10 cellular contexts compared by ENCODE assay signal in the genomic region with DNA sequence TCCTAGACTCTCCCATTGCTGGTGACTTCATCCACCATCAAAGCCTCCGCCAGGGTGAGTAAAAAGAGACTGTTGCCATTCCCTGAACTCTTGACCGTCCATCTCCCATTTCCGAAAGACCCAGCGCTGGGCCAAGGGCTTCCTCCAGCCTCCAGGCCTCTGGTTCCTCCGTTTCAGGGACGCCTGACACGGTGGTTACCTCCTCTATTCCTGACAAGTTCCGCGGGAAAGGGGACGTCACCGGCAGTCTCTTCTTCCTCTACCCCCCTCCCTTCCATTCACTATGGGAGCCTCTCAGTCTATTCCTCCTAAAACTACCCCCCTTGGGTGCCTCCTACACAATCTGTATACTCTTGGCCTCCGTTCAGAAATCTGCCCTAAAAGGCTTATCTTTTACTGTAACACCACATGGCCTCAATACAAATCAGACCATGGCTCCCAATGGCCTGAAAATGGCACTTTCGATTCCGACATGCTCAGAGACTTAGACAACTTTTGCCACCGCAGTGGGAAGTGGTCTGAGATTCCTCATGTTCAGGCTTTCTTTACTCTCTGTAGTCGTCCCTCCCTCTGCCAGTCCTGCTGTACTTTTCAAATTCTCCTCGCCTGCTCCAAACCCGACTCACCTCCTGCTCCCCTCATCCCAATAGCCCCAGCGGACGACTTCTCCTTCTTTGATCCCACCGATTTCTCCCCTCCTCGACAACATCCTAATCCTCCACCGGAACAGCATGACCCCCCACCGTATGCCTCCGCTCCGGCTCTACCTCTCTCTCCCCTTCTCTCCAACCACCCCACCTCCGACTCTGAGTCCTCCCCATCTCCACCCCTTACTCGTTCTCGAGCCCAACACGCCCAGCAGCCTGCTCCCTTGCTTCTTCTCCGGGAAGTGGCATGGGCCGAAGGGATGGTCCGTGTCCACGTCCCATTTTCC.
DNase-seq lines count a peak whose midpoint lies in the region; ATAC-seq and TF ChIP-seq lines count a peak whose summit lies in the region.
"Had no signal": no experiment of that assay in that cellular context is flagged by ENCODE, and none has a peak within 500 bp of the region (broad histone marks: within the 10 kb centered on the region; RNA-seq: fewer than 3 reads in every experiment).

No MANE protein-coding gene starts in this region.

- TF ChIP-seq CTCF in right atrium auricular region (IDR thresholded peaks at IDR 0.05) (no peak), thoracic aorta (IDR thresholded peaks at IDR 0.05) (no peak)

- peak overlapping the region; percentile 18 to 19 for H3K27ac ChIP-seq in right atrium auricular region
- peak overlapping the region in 1 of 2 donors; percentile 43 for H3K27ac ChIP-seq in thoracic aorta
- H3K27ac ChIP-seq: cardiac muscle cell, upper lobe of right lung had no signal

- H3K9ac ChIP-seq in adipocyte (ENCODE audit: low read length) = peak overlapping the region; percentile 63

- H3K36me3 ChIP-seq in adipocyte (ENCODE audit: control insufficient read depth, insufficient read depth, low read length, severe bottlenecking) (peaks cover 10% of the 10 kb centered on the region), right atrium auricular region (peaks cover 13% of the 10 kb centered on the region), thoracic aorta (no peaks in the 10 kb centered on the region)
- H3K36me3 ChIP-seq: upper lobe of right lung had no signal

- H3K4me3 ChIP-seq in adipocyte (ENCODE audit: low read length) = peak overlapping the region; percentile 73
- H3K4me3 ChIP-seq in right atrium auricular region = peak overlapping the region; percentile 22 to 38
- H3K4me3 ChIP-seq in thoracic aorta = peak overlapping the region; percentile 63
- H3K4me3 ChIP-seq: cardiac muscle cell, upper lobe of right lung had no signal

- ATAC-seq in thoracic aorta (ENCODE audit: insufficient number of reproducible peaks, low FRiP score, low read depth) = no peak
- no peak for ATAC-seq in GM21447 (IDR thresholded peaks at IDR 0.05; ENCODE audit: unreplicated experiment)
- no peak for ATAC-seq in HG02938 (IDR thresholded peaks at IDR 0.05; ENCODE audit: unreplicated experiment)

- H3K4me1 ChIP-seq in adipocyte (ENCODE audit: control insufficient read depth, insufficient read depth, low read length) (peaks cover 11% of the 10 kb centered on the region), right atrium auricular region (peaks cover 0 to 6% of the 10 kb centered on the region in 2 donors), thoracic aorta (ENCODE audit: control insufficient read depth in 1 of 2, low read depth in 2 of 2) (peaks cover 0 to 7% of the 10 kb centered on the region in 2 donors)
- H3K4me1 ChIP-seq: upper lobe of right lung had no signal

- H3K9me3 ChIP-seq in adipocyte (ENCODE audit: control insufficient read depth, low read length) (no peaks in the 10 kb centered on the region), right atrium auricular region (no peaks in the 10 kb centered on the region), thoracic aorta (no peaks in the 10 kb centered on the region)
- H3K9me3 ChIP-seq: upper lobe of right lung had no signal

- H3K27me3 ChIP-seq in adipocyte (replicated peaks; ENCODE audit: control insufficient read depth, insufficient read depth, low read length) (no peaks in the 10 kb centered on the region), right atrium auricular region (no peaks in the 10 kb centered on the region), thoracic aorta (replicated peaks; ENCODE audit: insufficient read depth) (no peaks in the 10 kb centered on the region)
- H3K27me3 ChIP-seq: cardiac muscle cell, upper lobe of right lung had no signal

- DNase-seq in NOMO-1 treated with DMSO at 0.1 percent for 48 hours (lab: John Stamatoyannopoulos, UW; ENCODE audit: unreplicated experiment) = peak; percentile 35
- DNase-seq in NOMO-1 treated with dmso at 0.1 percent for 144 hours (lab: John Stamatoyannopoulos, UW; ENCODE audit: unreplicated experiment) = no peak
- no peak for DNase-seq in adipocyte (ENCODE audit: low read depth)
- DNase-seq in right atrium auricular region (ENCODE audit: low spot score) = no peak
- no peak for DNase-seq in thoracic aorta (ENCODE audit: low spot score)
- no peak for DNase-seq in T1000 (lab: John Stamatoyannopoulos, UW)
